15 cellular contexts compared by ENCODE assay signal in genomic region chr6:107026965-107027364, GRCh38. TPM values are rescaled to one million over a fixed set of nuclear protein-coding genes. Genes with fewer than 3 reads are reported as not detected.
DNase-seq lines count a peak whose midpoint lies in the region; ATAC-seq and TF ChIP-seq lines count a peak whose summit lies in the region.
"Had no signal": no experiment of that assay in that cellular context is flagged by ENCODE, and none has a peak within 500 bp of the region (broad histone marks: within the 10 kb centered on the region; RNA-seq: fewer than 3 reads in every experiment).

No MANE protein-coding gene starts in this region.

- DNase-seq in activated naive CD8-positive, alpha-beta T cell treated with anti-CD3 and anti-CD28 coated beads for 36 hours = no peak
- no peak for DNase-seq in activated T-helper 1 cell treated with anti-CD3 and anti-CD28 coated beads, Interleukin-12 subunit alpha, Interleukin-12 subunit beta, Interleukin-2, Interleukin-4 antibody, amounts not matched to agents 30 ng/mL and 10 ng/mL and 1 ng/mL, durations not matched to agents 14 hours and 24 hours and 36 hours (ENCODE audit: low spot score)
- DNase-seq in memory B cell (ENCODE audit: low spot score in 2 of 2) (no peak), NCI-H526 (lab: John Stamatoyannopoulos, UW) (no peak), upper lobe of left lung (no peak)
- no peak for DNase-seq in stimulated activated naive B cell treated with anti-CD40 and anti-IgM and Interleukin-4, amounts not matched to agents 10 μg/mL and 1 μg/mL and 100 μg/mL, for 72 hours
- no peak for DNase-seq in stimulated activated CD4-positive, alpha-beta T cell treated with anti-CD3 and anti-CD28 coated beads, Interleukin-1b, Interleukin-23, amount 100 ng/mL, for 48 hours
- DNase-seq: activated CD8-positive, alpha-beta memory T cell treated with anti-CD3 and anti-CD28 coated beads, Interleukin-2, amount 50 U/mL, for 4 hours; COR-L47; endodermal cell; HFFc6; mammary epithelial cell; NCI-H1694 treated with DMSO at 0.1 percent for 48 hours had no signal

- intact Hi-C loops in activated T-helper 1 cell treated with anti-CD3 and anti-CD28 coated beads, Interleukin-12 subunit alpha, Interleukin-12 subunit beta, Interleukin-2, Interleukin-4 antibody, amounts not matched to agents 30 ng/mL and 10 ng/mL and 1 ng/mL, durations not matched to agents 14 hours and 24 hours and 36 hours (cut with micrococcal nuclease) = loop anchor here (5.0 kb wide), 1 partner anchor 515 kb away; no protein-coding TSS in a partner anchor

- no peaks in the 10 kb centered on the region for H3K36me3 ChIP-seq in upper lobe of left lung

- no peaks in the 10 kb centered on the region for H3K9me3 ChIP-seq in upper lobe of left lung

- no peak for ATAC-seq in memory B cell (ENCODE audit: low read depth)
- ATAC-seq in stimulated activated naive B cell treated with anti-CD40 and anti-IgM and Interleukin-4, amounts not matched to agents 10 μg/mL and 1 μg/mL and 100 μg/mL, for 72 hours (replicated peaks) = no peak
- ATAC-seq in upper lobe of left lung (ENCODE audit: low FRiP score in 2 of 2) = no peak
- ATAC-seq: activated CD4-positive, CD25-positive, alpha-beta regulatory T cell treated with anti-CD3 and anti-CD28 coated beads, Interleukin-2, amount 50 U/mL, for 24 hours had no signal

- no peak overlapping the region for H3K27ac Mint-ChIP-seq in activated naive CD8-positive, alpha-beta T cell
- H3K27ac Mint-ChIP-seq in activated naive CD8-positive, alpha-beta T cell treated with anti-CD3 and anti-CD28 coated beads for 36 hours = no peak overlapping the region
- H3K27ac Mint-ChIP-seq in activated T-helper 1 cell treated with anti-CD3 and anti-CD28 coated beads, Interleukin-12 subunit alpha, Interleukin-12 subunit beta, Interleukin-2, Interleukin-4 antibody, amounts not matched to agents 30 ng/mL and 10 ng/mL and 1 ng/mL, durations not matched to agents 14 hours and 24 hours and 36 hours = peak overlapping the region; percentile 37
- H3K27ac Mint-ChIP-seq in memory B cell = no peak overlapping the region
- peak overlapping the region; percentile 6 for H3K27ac Mint-ChIP-seq in stimulated activated naive B cell treated with anti-CD40 and anti-IgM and Interleukin-4, amounts not matched to agents 10 μg/mL and 1 μg/mL and 100 μg/mL, for 72 hours
- H3K27ac Mint-ChIP-seq: endodermal cell, HFFc6 had no signal

- H3K27me3 ChIP-seq in upper lobe of left lung = no peaks in the 10 kb centered on the region

- TF ChIP-seq CTCF in upper lobe of left lung (IDR thresholded peaks at IDR 0.05) = no peak

- no peak overlapping the region for H3K4me3 ChIP-seq in upper lobe of left lung

- WGBS in upper lobe of left lung, 2 donors = 87 to 92% methylated on average over 8 of the region's 8 CpGs

- TF ChIP-seq EP300 in upper lobe of left lung (IDR thresholded peaks at IDR 0.05) = no peak

- no peaks in the 10 kb centered on the region for H3K9me3 Mint-ChIP-seq in activated naive CD8-positive, alpha-beta T cell (ENCODE audit: low read depth)
- H3K9me3 Mint-ChIP-seq in activated naive CD8-positive, alpha-beta T cell treated with anti-CD3 and anti-CD28 coated beads for 36 hours = no peaks in the 10 kb centered on the region
- no peaks in the 10 kb centered on the region for H3K9me3 Mint-ChIP-seq in activated T-helper 1 cell treated with anti-CD3 and anti-CD28 coated beads, Interleukin-12 subunit alpha, Interleukin-12 subunit beta, Interleukin-2, Interleukin-4 antibody, amounts not matched to agents 30 ng/mL and 10 ng/mL and 1 ng/mL, durations not matched to agents 14 hours and 24 hours and 36 hours
- H3K9me3 Mint-ChIP-seq in memory B cell = no peaks in the 10 kb centered on the region
- H3K9me3 Mint-ChIP-seq in stimulated activated naive B cell treated with anti-CD40 and anti-IgM and Interleukin-4, amounts not matched to agents 10 μg/mL and 1 μg/mL and 100 μg/mL, for 72 hours = peaks cover 0 to 1% of the 10 kb centered on the region in 2 donors
- H3K9me3 Mint-ChIP-seq: HFFc6 had no signal

- H3K4me1 ChIP-seq in upper lobe of left lung = peaks cover 9 to 15% (median 12%) of the 10 kb centered on the region in 4 donors

- peaks cover 19% of the 10 kb centered on the region for H3K4me1 Mint-ChIP-seq in activated naive CD8-positive, alpha-beta T cell (ENCODE audit: low read depth)
- H3K4me1 Mint-ChIP-seq in activated naive CD8-positive, alpha-beta T cell treated with anti-CD3 and anti-CD28 coated beads for 36 hours = peaks cover 19% of the 10 kb centered on the region
- H3K4me1 Mint-ChIP-seq in activated T-helper 1 cell treated with anti-CD3 and anti-CD28 coated beads, Interleukin-12 subunit alpha, Interleukin-12 subunit beta, Interleukin-2, Interleukin-4 antibody, amounts not matched to agents 30 ng/mL and 10 ng/mL and 1 ng/mL, durations not matched to agents 14 hours and 24 hours and 36 hours (ENCODE audit: low read depth) = peaks cover 9% of the 10 kb centered on the region
- peaks cover 23% of the 10 kb centered on the region for H3K4me1 Mint-ChIP-seq in memory B cell
- H3K4me1 Mint-ChIP-seq in stimulated activated naive B cell treated with anti-CD40 and anti-IgM and Interleukin-4, amounts not matched to agents 10 μg/mL and 1 μg/mL and 100 μg/mL, for 72 hours = peaks cover 13 to 35% of the 10 kb centered on the region in 2 donors

- no peaks in the 10 kb centered on the region for H3K27me3 Mint-ChIP-seq in activated naive CD8-positive, alpha-beta T cell
- no peaks in the 10 kb centered on the region for H3K27me3 Mint-ChIP-seq in activated naive CD8-positive, alpha-beta T cell treated with anti-CD3 and anti-CD28 coated beads for 36 hours
- no peaks in the 10 kb centered on the region for H3K27me3 Mint-ChIP-seq in activated T-helper 1 cell treated with anti-CD3 and anti-CD28 coated beads, Interleukin-12 subunit alpha, Interleukin-12 subunit beta, Interleukin-2, Interleukin-4 antibody, amounts not matched to agents 30 ng/mL and 10 ng/mL and 1 ng/mL, durations not matched to agents 14 hours and 24 hours and 36 hours (ENCODE audit: insufficient read depth)
- no peaks in the 10 kb centered on the region for H3K27me3 Mint-ChIP-seq in memory B cell
- H3K27me3 Mint-ChIP-seq in stimulated activated naive B cell treated with anti-CD40 and anti-IgM and Interleukin-4, amounts not matched to agents 10 μg/mL and 1 μg/mL and 100 μg/mL, for 72 hours = no peaks in the 10 kb centered on the region

- TF ChIP-seq POLR2A in upper lobe of left lung (IDR thresholded peaks at IDR 0.05) = no peak

- peaks cover 5% of the 10 kb centered on the region for H3K36me3 Mint-ChIP-seq in activated naive CD8-positive, alpha-beta T cell
- H3K36me3 Mint-ChIP-seq in activated naive CD8-positive, alpha-beta T cell treated with anti-CD3 and anti-CD28 coated beads for 36 hours = peaks cover 20% of the 10 kb centered on the region
- H3K36me3 Mint-ChIP-seq in activated T-helper 1 cell treated with anti-CD3 and anti-CD28 coated beads, Interleukin-12 subunit alpha, Interleukin-12 subunit beta, Interleukin-2, Interleukin-4 antibody, amounts not matched to agents 30 ng/mL and 10 ng/mL and 1 ng/mL, durations not matched to agents 14 hours and 24 hours and 36 hours (ENCODE audit: low read depth) = peaks cover 5% of the 10 kb centered on the region
- peaks cover 12% of the 10 kb centered on the region for H3K36me3 Mint-ChIP-seq in memory B cell
- peaks cover 14 to 17% of the 10 kb centered on the region in 2 donors for H3K36me3 Mint-ChIP-seq in stimulated activated naive B cell treated with anti-CD40 and anti-IgM and Interleukin-4, amounts not matched to agents 10 μg/mL and 1 μg/mL and 100 μg/mL, for 72 hours

- peak overlapping the region; percentile 51 for H3K4me3 Mint-ChIP-seq in activated naive CD8-positive, alpha-beta T cell
- H3K4me3 Mint-ChIP-seq in activated naive CD8-positive, alpha-beta T cell treated with anti-CD3 and anti-CD28 coated beads for 36 hours = no peak overlapping the region
- H3K4me3 Mint-ChIP-seq in activated T-helper 1 cell treated with anti-CD3 and anti-CD28 coated beads, Interleukin-12 subunit alpha, Interleukin-12 subunit beta, Interleukin-2, Interleukin-4 antibody, amounts not matched to agents 30 ng/mL and 10 ng/mL and 1 ng/mL, durations not matched to agents 14 hours and 24 hours and 36 hours = peak overlapping the region; percentile 56
- peak overlapping the region; percentile 48 for H3K4me3 Mint-ChIP-seq in memory B cell
- peak overlapping the region; percentile 7 to 98 for H3K4me3 Mint-ChIP-seq in stimulated activated naive B cell treated with anti-CD40 and anti-IgM and Interleukin-4, amounts not matched to agents 10 μg/mL and 1 μg/mL and 100 μg/mL, for 72 hours

- no peak overlapping the region for H3K27ac ChIP-seq in upper lobe of left lung

RNA-seq across cellular contexts. Expression of gene MTRES1, which starts 1.0 kb away (rescaled TPM):
- total RNA-seq in activated naive CD8-positive, alpha-beta T cell treated with anti-CD3 and anti-CD28 coated beads for 36 hours = 10 to 100 TPM; 17.8 to 18.5 TPM
- 16.5 and 17.1 TPM in 2 replicates for total RNA-seq in activated T-helper 1 cell treated with anti-CD3 and anti-CD28 coated beads, Interleukin-12 subunit alpha, Interleukin-12 subunit beta, Interleukin-2, Interleukin-4 antibody, amounts not matched to agents 30 ng/mL and 10 ng/mL and 1 ng/mL, durations not matched to agents 14 hours and 24 hours and 36 hours
- 10 to 100 TPM in 5 of 6 donors, 1 to 10 TPM in 1; 3.6 to 40.9 (median 12.1) TPM for total RNA-seq in upper lobe of left lung

RNA-seq across cellular contexts. Expression of gene CD24, which starts 52.4 kb away (rescaled TPM):
- total RNA-seq in activated naive CD8-positive, alpha-beta T cell treated with anti-CD3 and anti-CD28 coated beads for 36 hours = under 1 TPM; 0.27 to 0.48 TPM
- total RNA-seq in activated T-helper 1 cell treated with anti-CD3 and anti-CD28 coated beads, Interleukin-12 subunit alpha, Interleukin-12 subunit beta, Interleukin-2, Interleukin-4 antibody, amounts not matched to agents 30 ng/mL and 10 ng/mL and 1 ng/mL, durations not matched to agents 14 hours and 24 hours and 36 hours = 0.56 and 0.65 TPM in 2 replicates
- 100 to 1,000 TPM in 1 of 6 donors, 10 to 100 TPM in 5; 24.2 to 231 (median 43.8) TPM for total RNA-seq in upper lobe of left lung

Comparison
In these comparisons a context has a peak if more than half of its experiments do, and no peak if none do; other contexts are left out.
1. H3K27ac Mint-ChIP-seq: peak in activated T-helper 1 cell treated with anti-CD3 and anti-CD28 coated beads, Interleukin-12 subunit alpha, Interleukin-12 subunit beta, Interleukin-2, Interleukin-4 antibody, amounts not matched to agents 30 ng/mL and 10 ng/mL and 1 ng/mL, durations not matched to agents 14 hours and 24 hours and 36 hours (single experiment) and stimulated activated naive B cell treated with anti-CD40 and anti-IgM and Interleukin-4, amounts not matched to agents 10 μg/mL and 1 μg/mL and 100 μg/mL, for 72 hours (single experiment); none in activated naive CD8-positive, alpha-beta T cell (single experiment), activated naive CD8-positive, alpha-beta T cell treated with anti-CD3 and anti-CD28 coated beads for 36 hours (single experiment) and memory B cell (single experiment).
2. RNA of gene CD24, which starts 52.4 kb away (total RNA-seq): 24.2 to 231 TPM in upper lobe of left lung; 0.56 to 0.65 TPM in activated T-helper 1 cell treated with anti-CD3 and anti-CD28 coated beads, Interleukin-12 subunit alpha, Interleukin-12 subunit beta, Interleukin-2, Interleukin-4 antibody, amounts not matched to agents 30 ng/mL and 10 ng/mL and 1 ng/mL, durations not matched to agents 14 hours and 24 hours and 36 hours and 0.27 to 0.48 TPM in activated naive CD8-positive, alpha-beta T cell treated with anti-CD3 and anti-CD28 coated beads for 36 hours; every median in the first group is over 10 times any median in the second.